ENCODE assay signal across 23 cellular contexts in the genomic region with DNA sequence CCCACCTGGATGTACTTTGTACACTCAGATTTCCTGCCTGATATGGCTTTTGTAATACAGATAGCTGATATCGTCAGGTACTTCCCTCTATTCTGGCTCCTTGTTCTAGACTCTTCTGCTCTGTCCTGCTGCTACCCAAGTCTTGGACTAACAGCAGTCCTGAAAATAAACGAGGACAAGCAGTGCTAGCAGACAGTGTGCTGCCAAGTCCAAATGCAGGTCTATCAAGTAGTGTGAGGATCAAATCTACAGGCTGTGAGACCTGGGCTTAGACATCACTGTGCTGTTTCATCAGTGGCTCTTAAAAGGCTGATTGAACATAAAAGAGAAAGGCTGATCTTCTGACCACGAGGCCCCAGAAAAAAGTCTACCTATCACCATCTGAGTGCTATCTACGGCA.
A peak's percentile ranks its signal among the peaks of the same experiment; 100 is the strongest.
DNase-seq lines count a peak whose midpoint lies in the region; ATAC-seq and TF ChIP-seq lines count a peak whose summit lies in the region.
"Had no signal": no experiment of that assay in that cellular context is flagged by ENCODE, and none has a peak within 500 bp of the region (broad histone marks: within the 10 kb centered on the region; RNA-seq: fewer than 3 reads in every experiment).

No MANE protein-coding gene starts in this region.

- no peak overlapping the region for H3K4me3 Mint-ChIP-seq in stimulated activated effector memory CD8-positive, alpha-beta T cell treated with anti-CD3 and anti-CD28 coated beads, Interleukin-12 subunit alpha, Interleukin-12 subunit beta, amount 100 ng/mL, for 72 hours
- H3K4me3 Mint-ChIP-seq: CD14-positive monocyte; CD4-positive, alpha-beta T cell; CD8-positive, alpha-beta memory T cell; GM23338; H9 had no signal

- intact Hi-C loops in right lobe of liver (cut with DNase I) = no loop called here

- TF ChIP-seq POLR2A in right lobe of liver (IDR thresholded peaks at IDR 0.05) = no peak

- H3K4me1 Mint-ChIP-seq in stimulated activated effector memory CD8-positive, alpha-beta T cell treated with anti-CD3 and anti-CD28 coated beads, Interleukin-12 subunit alpha, Interleukin-12 subunit beta, amount 100 ng/mL, for 72 hours = no peaks in the 10 kb centered on the region
- H3K4me1 Mint-ChIP-seq: CD14-positive monocyte; CD8-positive, alpha-beta memory T cell had no signal

- no peak overlapping the region for H3K27ac Mint-ChIP-seq in stimulated activated effector memory CD8-positive, alpha-beta T cell treated with anti-CD3 and anti-CD28 coated beads, Interleukin-12 subunit alpha, Interleukin-12 subunit beta, amount 100 ng/mL, for 72 hours
- H3K27ac Mint-ChIP-seq: CD14-positive monocyte; CD4-positive, alpha-beta T cell; CD8-positive, alpha-beta memory T cell; GM23338 had no signal

- no peaks in the 10 kb centered on the region for H3K9me3 ChIP-seq in right lobe of liver
- H3K9me3 ChIP-seq: A549; BE2C; BLaER1 treated with 17β-estradiol and CSF1 and Interleukin-3, amounts not matched to agents 10 nM and 100 nM had no signal

- TF ChIP-seq CTCF in right lobe of liver (IDR thresholded peaks at IDR 0.05) = no peak

- H3K27ac ChIP-seq in angular gyrus (ENCODE audit: low read depth, low read length) = peak overlapping the region; percentile 11
- H3K27ac ChIP-seq in cingulate gyrus (ENCODE audit: low read depth, low read length) = peak overlapping the region; percentile 14
- H3K27ac ChIP-seq in right lobe of liver = no peak overlapping the region
- H3K27ac ChIP-seq: A549; BLaER1 treated with 17β-estradiol and CSF1 and Interleukin-3, amounts not matched to agents 10 nM and 100 nM had no signal

- no peaks in the 10 kb centered on the region for H3K27me3 ChIP-seq in right lobe of liver
- H3K27me3 ChIP-seq: BE2C; BLaER1 treated with 17β-estradiol and CSF1 and Interleukin-3, amounts not matched to agents 10 nM and 100 nM had no signal

- no peaks in the 10 kb centered on the region for H3K36me3 Mint-ChIP-seq in stimulated activated effector memory CD8-positive, alpha-beta T cell treated with anti-CD3 and anti-CD28 coated beads, Interleukin-12 subunit alpha, Interleukin-12 subunit beta, amount 100 ng/mL, for 72 hours
- H3K36me3 Mint-ChIP-seq: CD14-positive monocyte; CD8-positive, alpha-beta memory T cell had no signal

- H3K4me3 ChIP-seq in right lobe of liver = no peak overlapping the region
- H3K4me3 ChIP-seq: A549; BLaER1 treated with 17β-estradiol and CSF1 and Interleukin-3, amounts not matched to agents 10 nM and 100 nM; GM23338 had no signal

- no peaks in the 10 kb centered on the region for H3K36me3 ChIP-seq in right lobe of liver
- H3K36me3 ChIP-seq: BE2C had no signal

- WGBS in right lobe of liver (ENCODE audit: insufficient coverage, low coverage, low lambda C conversion rate, missing lambda C conversion rate) = 29% methylated on average over 4 of the region's 4 CpGs

- peak; percentile 13 for ATAC-seq in stimulated activated effector memory CD8-positive, alpha-beta T cell treated with anti-CD3 and anti-CD28 coated beads, Interleukin-12 subunit alpha, Interleukin-12 subunit beta, amount 100 ng/mL, for 72 hours
- ATAC-seq in right lobe of liver = no peak
- ATAC-seq: GM23338, HCT116 had no signal

- DNase-seq in occipital lobe (lab: John Stamatoyannopoulos, UW) (peak; percentile 27), D341Med (ENCODE audit: low spot score) (no peak), right lobe of liver (no peak), amniotic stem cell (lab: John Stamatoyannopoulos, UW) (no peak)
- no peak for DNase-seq in stimulated activated effector memory CD8-positive, alpha-beta T cell treated with anti-CD3 and anti-CD28 coated beads, Interleukin-12 subunit alpha, Interleukin-12 subunit beta, amount 100 ng/mL, for 72 hours (ENCODE audit: low spot score in 2 of 2)
- no peak for DNase-seq in stimulated activated CD4-positive, alpha-beta T cell treated with anti-CD3 and anti-CD28 coated beads, Interleukin-15, amount 100 ng/mL, for 24 hours
- DNase-seq: 8988T; ACHN; AML-193; BE2C; CD4-positive, alpha-beta T cell; CD8-positive, alpha-beta memory T cell; DMS53; DND-41; GDM1; H9 had no signal

- no peaks in the 10 kb centered on the region for H3K4me1 ChIP-seq in right lobe of liver
- H3K4me1 ChIP-seq: A549; BE2C; BLaER1 treated with 17β-estradiol and CSF1 and Interleukin-3, amounts not matched to agents 10 nM and 100 nM had no signal

- no peaks in the 10 kb centered on the region for H3K9me3 Mint-ChIP-seq in stimulated activated effector memory CD8-positive, alpha-beta T cell treated with anti-CD3 and anti-CD28 coated beads, Interleukin-12 subunit alpha, Interleukin-12 subunit beta, amount 100 ng/mL, for 72 hours
- H3K9me3 Mint-ChIP-seq: GM23338, H9 had no signal

Comparison
In these comparisons a context has a peak if more than half of its experiments do, and no peak if none do; other contexts are left out.
1. H3K27ac ChIP-seq: peak in angular gyrus (single experiment) and cingulate gyrus (single experiment); none in right lobe of liver (0 of 3).